24 cellular contexts compared by ENCODE assay signal in genomic region chr10:46515402-46516192, GRCh38. TPM values are rescaled to one million over a fixed set of nuclear protein-coding genes. Genes with fewer than 3 reads are reported as not detected.
DNase-seq lines count a peak whose midpoint lies in the region; ATAC-seq and TF ChIP-seq lines count a peak whose summit lies in the region.
"Had no signal": no experiment of that assay in that cellular context is flagged by ENCODE, and none has a peak within 500 bp of the region (broad histone marks: within the 10 kb centered on the region; RNA-seq: fewer than 3 reads in every experiment).

No MANE protein-coding gene starts in this region.

- H3K27me3 ChIP-seq in WERI-Rb-1 (ENCODE audit: insufficient read depth, low read depth, severe bottlenecking) (no peaks in the 10 kb centered on the region), stomach (no peaks in the 10 kb centered on the region)
- H3K27me3 ChIP-seq: MG63, vagina had no signal

- CTCF ChIA-PET in activated naive CD4-positive, alpha-beta T cell treated with anti-CD3 and anti-CD28 coated beads, Interleukin-2, amount 10 ng/mL, durations not matched to agents 7 days and 5 days (lab: Charles Lee), result no interaction called here
- CTCF ChIA-PET in activated naive CD4-positive, alpha-beta T cell treated with anti-CD3 and anti-CD28 coated beads for 36 hours (lab: Charles Lee), result no interaction called here

- H3K4me3 Mint-ChIP-seq in activated naive CD4-positive, alpha-beta T cell treated with anti-CD3 and anti-CD28 coated beads, Interleukin-2, amount 10 ng/mL, durations not matched to agents 7 days and 5 days, result no peak overlapping the region
- H3K4me3 Mint-ChIP-seq in activated naive CD4-positive, alpha-beta T cell treated with anti-CD3 and anti-CD28 coated beads for 36 hours, result no peak overlapping the region
- H3K4me3 Mint-ChIP-seq: central memory CD8-positive, alpha-beta T cell; neural crest cell had no signal

- no peak for ATAC-seq in GM18868 (IDR thresholded peaks at IDR 0.05; ENCODE audit: unreplicated experiment)
- ATAC-seq: psoas muscle had no signal

- no peaks in the 10 kb centered on the region for H3K4me1 ChIP-seq in stomach
- H3K4me1 ChIP-seq: esophagus squamous epithelium, psoas muscle, vagina had no signal

- intact Hi-C loops in activated naive CD4-positive, alpha-beta T cell treated with anti-CD3 and anti-CD28 coated beads for 36 hours (cut with micrococcal nuclease), result no loop called here
- intact Hi-C loops in stomach (cut with DNase I; ENCODE audit: low total_unique reads), result no loop called here

- H3K27ac ChIP-seq in WERI-Rb-1, result no peak overlapping the region
- no peak overlapping the region for H3K27ac ChIP-seq in stomach
- H3K27ac ChIP-seq: C4-2B, esophagus squamous epithelium, psoas muscle, vagina had no signal

- no peaks in the 10 kb centered on the region for H3K9me3 Mint-ChIP-seq in activated naive CD4-positive, alpha-beta T cell treated with anti-CD3 and anti-CD28 coated beads, Interleukin-2, amount 10 ng/mL, durations not matched to agents 7 days and 5 days
- H3K9me3 Mint-ChIP-seq in activated naive CD4-positive, alpha-beta T cell treated with anti-CD3 and anti-CD28 coated beads for 36 hours, result no peaks in the 10 kb centered on the region
- H3K9me3 Mint-ChIP-seq: central memory CD8-positive, alpha-beta T cell; neural crest cell had no signal

- H3K36me3 ChIP-seq in WERI-Rb-1 (no peaks in the 10 kb centered on the region), stomach (no peaks in the 10 kb centered on the region)
- H3K36me3 ChIP-seq: esophagus squamous epithelium, MG63, vagina had no signal

- no peak for TF ChIP-seq POLR2A in stomach (IDR thresholded peaks at IDR 0.05)

- TF ChIP-seq EP300 in stomach (IDR thresholded peaks at IDR 0.05), result no peak

- no peak overlapping the region for H3K27ac Mint-ChIP-seq in activated naive CD4-positive, alpha-beta T cell treated with anti-CD3 and anti-CD28 coated beads, Interleukin-2, amount 10 ng/mL, durations not matched to agents 7 days and 5 days
- H3K27ac Mint-ChIP-seq in activated naive CD4-positive, alpha-beta T cell treated with anti-CD3 and anti-CD28 coated beads for 36 hours, result no peak overlapping the region

- H3K4me3 ChIP-seq in WERI-Rb-1 (ENCODE audit: low read depth, low read length), result no peak overlapping the region
- no peak overlapping the region for H3K4me3 ChIP-seq in stomach
- H3K4me3 ChIP-seq: esophagus squamous epithelium, MG63, psoas muscle, vagina had no signal

- peak; percentile 17 for DNase-seq in activated naive CD4-positive, alpha-beta T cell treated with anti-CD3 and anti-CD28 coated beads, Interleukin-2, amount 10 ng/mL, durations not matched to agents 7 days and 5 days
- DNase-seq in activated naive CD4-positive, alpha-beta T cell treated with anti-CD3 and anti-CD28 coated beads for 36 hours, result no peak
- DNase-seq in WERI-Rb-1, result peak; percentile 6
- peak; percentile 49 for DNase-seq in islet precursor cell
- peak; percentile 24 for DNase-seq in stomach
- DNase-seq in NCI-H1105 (lab: John Stamatoyannopoulos, UW), result no peak
- DNase-seq in stimulated activated CD4-positive, alpha-beta T cell treated with anti-CD3 and anti-CD28 coated beads, Interleukin-2, amount 100 ng/mL, for 48 hours, result no peak
- DNase-seq: activated CD4-positive, alpha-beta T cell treated with anti-CD3 and anti-CD28 coated beads for 4 hours; activated naive CD4-positive, alpha-beta T cell; effector CD8-positive, alpha-beta T cell; esophagus squamous epithelium; GDM1; MG63; NCI-H1436 treated with DMSO at 0.1 percent for 48 hours; NCI-H526 treated with DMSO at 0.1 percent for 48 hours; small intestine; stimulated activated CD4-positive, alpha-beta T cell treated with anti-CD3 and anti-CD28 coated beads, Interleukin-4, amount 100 ng/mL, for 4 hours had no signal

- WGBS in stomach, 5 donors, result 89 to 97% (median 96%) methylated on average over 3 of the region's 3 CpGs

- H3K4me1 Mint-ChIP-seq in activated naive CD4-positive, alpha-beta T cell treated with anti-CD3 and anti-CD28 coated beads, Interleukin-2, amount 10 ng/mL, durations not matched to agents 7 days and 5 days, result no peaks in the 10 kb centered on the region
- H3K4me1 Mint-ChIP-seq in activated naive CD4-positive, alpha-beta T cell treated with anti-CD3 and anti-CD28 coated beads for 36 hours (ENCODE audit: low read depth), result no peaks in the 10 kb centered on the region
- H3K4me1 Mint-ChIP-seq: central memory CD8-positive, alpha-beta T cell; neural crest cell had no signal

- TF ChIP-seq CTCF in WERI-Rb-1 (IDR thresholded peaks at IDR 0.05; ENCODE audit: low read depth, low read length) (no peak), stomach (IDR thresholded peaks at IDR 0.05) (no peak)

- no peaks in the 10 kb centered on the region for H3K36me3 Mint-ChIP-seq in activated naive CD4-positive, alpha-beta T cell treated with anti-CD3 and anti-CD28 coated beads, Interleukin-2, amount 10 ng/mL, durations not matched to agents 7 days and 5 days
- H3K36me3 Mint-ChIP-seq in activated naive CD4-positive, alpha-beta T cell treated with anti-CD3 and anti-CD28 coated beads for 36 hours (ENCODE audit: low read depth), result no peaks in the 10 kb centered on the region

- H3K9me3 ChIP-seq in WERI-Rb-1 (ENCODE audit: severe bottlenecking), result no peaks in the 10 kb centered on the region
- no peaks in the 10 kb centered on the region for H3K9me3 ChIP-seq in stomach
- H3K9me3 ChIP-seq: esophagus squamous epithelium, MG63, psoas muscle, vagina had no signal

- peaks cover 15% of the 10 kb centered on the region for H3K27me3 Mint-ChIP-seq in activated naive CD4-positive, alpha-beta T cell treated with anti-CD3 and anti-CD28 coated beads, Interleukin-2, amount 10 ng/mL, durations not matched to agents 7 days and 5 days
- no peaks in the 10 kb centered on the region for H3K27me3 Mint-ChIP-seq in activated naive CD4-positive, alpha-beta T cell treated with anti-CD3 and anti-CD28 coated beads for 36 hours (ENCODE audit: low read depth)

RNA-seq across cellular contexts. Expression of gene GPRIN2, which starts 40.9 kb away (rescaled TPM):
- not detected for total RNA-seq in activated naive CD4-positive, alpha-beta T cell treated with anti-CD3 and anti-CD28 coated beads for 36 hours
- 10 to 100 TPM in 4 of 5 donors, 1 to 10 TPM in 1; 3.5 to 27.8 (median 15.2) TPM for total RNA-seq in stomach
- 10 to 100 TPM in 1 of 3 donors, 1 to 10 TPM in 2; 5.0 to 10.8 (median 5.0) TPM for polyA plus RNA-seq in stomach
- total RNA-seq: mononuclear cell, psoas muscle had no signal
- polyA plus RNA-seq: psoas muscle had no signal

RNA-seq across cellular contexts. Expression of gene NPY4R, which starts 49.8 kb away (rescaled TPM):
- total RNA-seq in activated naive CD4-positive, alpha-beta T cell treated with anti-CD3 and anti-CD28 coated beads for 36 hours, result not detected
- total RNA-seq in stomach, result 10 to 100 TPM in 1 of 5 donors, 1 to 10 TPM in 1, not detected in 3; 3.0 to 22.9 TPM
- polyA plus RNA-seq in stomach, result under 1 TPM in 1 of 3 donors, not detected in 2; 0.19 TPM
- total RNA-seq: esophagus squamous epithelium, mononuclear cell, neural crest cell, psoas muscle had no signal

Comparison
In these comparisons a context has a peak if more than half of its experiments do, and no peak if none do; other contexts are left out.
1. DNase-seq: peak in activated naive CD4-positive, alpha-beta T cell treated with anti-CD3 and anti-CD28 coated beads, Interleukin-2, amount 10 ng/mL, durations not matched to agents 7 days and 5 days (single experiment), WERI-Rb-1 (single experiment), islet precursor cell (single experiment) and stomach (single experiment); none in activated naive CD4-positive, alpha-beta T cell treated with anti-CD3 and anti-CD28 coated beads for 36 hours (single experiment), NCI-H1105 (single experiment) and stimulated activated CD4-positive, alpha-beta T cell treated with anti-CD3 and anti-CD28 coated beads, Interleukin-2, amount 100 ng/mL, for 48 hours (0 of 2).
2. RNA of gene GPRIN2, which starts 40.9 kb away (total RNA-seq): 3.5 to 27.8 TPM in stomach; not detected in activated naive CD4-positive, alpha-beta T cell treated with anti-CD3 and anti-CD28 coated beads for 36 hours; every median in the first group is over 4 times any median in the second.